1 cellular context compared by ENCODE assay signal in the genomic region with DNA sequence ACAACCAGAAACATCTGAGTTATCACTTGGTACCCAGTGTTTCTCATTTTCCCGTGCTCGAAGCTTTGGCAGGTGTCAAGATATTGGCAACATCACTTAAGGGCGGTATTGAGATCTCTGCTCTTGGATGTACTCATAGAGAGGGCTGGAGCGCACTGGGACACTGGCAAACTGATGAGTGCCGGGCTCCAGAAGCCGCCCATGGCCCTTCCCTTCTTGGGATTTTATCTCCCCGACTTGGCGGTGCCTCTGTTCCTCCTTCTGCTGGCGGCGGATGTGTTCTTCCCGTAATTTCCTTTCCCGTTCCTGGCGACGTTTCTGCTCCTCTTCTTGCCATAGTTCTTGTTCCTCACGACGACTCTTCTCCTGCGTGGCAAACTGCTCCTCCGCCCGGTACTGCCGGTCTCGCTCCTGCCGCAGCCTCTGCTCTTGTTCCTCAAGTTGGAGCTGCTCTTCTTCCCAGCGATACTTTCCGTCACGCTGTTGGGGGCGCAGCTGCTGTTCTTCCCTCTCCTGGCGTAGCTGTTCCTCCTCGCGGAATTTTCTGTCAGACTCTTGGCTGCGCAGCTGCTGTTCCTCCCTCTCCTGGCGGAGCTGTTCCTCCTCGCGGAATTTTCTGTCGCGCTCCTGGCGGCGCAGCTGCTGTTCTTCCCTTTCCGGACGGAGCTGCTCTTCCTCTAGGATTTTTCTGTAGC.
TF ChIP-seq lines count a peak whose summit lies in the region.

No MANE protein-coding gene starts in this region.

TF ChIP-seq in HEK293, 187 proteins besides CTCF, POLR2A, EP300 and RAD21 (continued from another document and continues in another):
- TF ChIP-seq, protein P1, sequence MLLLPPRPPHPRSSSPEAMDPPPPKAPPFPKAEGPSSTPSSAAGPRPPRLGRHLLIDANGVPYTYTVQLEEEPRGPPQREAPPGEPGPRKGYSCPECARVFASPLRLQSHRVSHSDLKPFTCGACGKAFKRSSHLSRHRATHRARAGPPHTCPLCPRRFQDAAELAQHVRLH (tag by site-specific recombination; IDR thresholded peaks at IDR 0.05) = no peak
- TF ChIP-seq ZNF521 (tag by site-specific recombination; IDR thresholded peaks at IDR 0.05) (no peak), SCRT1 (tag by site-specific recombination; IDR thresholded peaks at IDR 0.05; ENCODE audit: borderline replicate concordance) (no peak), ZNF449 (tag by site-specific recombination; IDR thresholded peaks at IDR 0.05) (no peak), ZNF148 (tag by site-specific recombination; IDR thresholded peaks at IDR 0.05; ENCODE audit: borderline replicate concordance) (no peak), ZNF354C (tag by site-specific recombination; IDR thresholded peaks at IDR 0.05; ENCODE audit: borderline replicate concordance, low read depth) (no peak), GFI1B (tag by site-specific recombination; IDR thresholded peaks at IDR 0.05) (no peak), SALL2 (tag by site-specific recombination; IDR thresholded peaks at IDR 0.05; ENCODE audit: borderline replicate concordance) (no peak), ZNF843 (tag by site-specific recombination; IDR thresholded peaks at IDR 0.05) (no peak), ZNF677 (tag by site-specific recombination; IDR thresholded peaks at IDR 0.05) (0 out of 2 replicates have a peak, but pooled peaks have one; percentile 4), ZNF548 (tag by site-specific recombination; IDR thresholded peaks at IDR 0.05) (no peak), ZNF544 (tag by site-specific recombination; IDR thresholded peaks at IDR 0.05) (no peak), SP7 (tag by site-specific recombination; IDR thresholded peaks at IDR 0.05) (peak; percentile 26; the same call in 1 of the 2 replicates), KLF9 (tag by site-specific recombination; IDR thresholded peaks at IDR 0.05; ENCODE audit: low read depth) (no peak), ZNF785 (tag by site-specific recombination; IDR thresholded peaks at IDR 0.05) (no peak), TSHZ1 (tag by site-specific recombination; IDR thresholded peaks at IDR 0.05; ENCODE audit: borderline replicate concordance) (no peak), ZSCAN5A (tag by site-specific recombination; IDR thresholded peaks at IDR 0.05) (no peak), TRIM28 (IDR thresholded peaks at IDR 0.05; ENCODE audit: borderline replicate concordance, low read length) (peak; percentile 98; the same call in 1 of the 2 replicates), ZSCAN16 (tag by site-specific recombination; IDR thresholded peaks at IDR 0.05) (no peak), ZNF48 (tag by site-specific recombination; IDR thresholded peaks at IDR 0.05) (no peak), ZIC2 (tag by site-specific recombination; IDR thresholded peaks at IDR 0.05) (no peak), HIC1 (tag by site-specific recombination; IDR thresholded peaks at IDR 0.05) (no peak), ZXDB (tag by site-specific recombination; IDR thresholded peaks at IDR 0.05) (no peak; the same call in 1 of the 2 replicates), ZNF830 (tag by site-specific recombination; IDR thresholded peaks at IDR 0.05; ENCODE audit: low read depth) (no peak), ZNF670 (tag by site-specific recombination; IDR thresholded peaks at IDR 0.05; ENCODE audit: low read depth) (no peak), ZBTB48 (tag by site-specific recombination; IDR thresholded peaks at IDR 0.05) (peak; percentile 29; the same call in 1 of the 2 replicates), ZNF292 (tag by site-specific recombination; IDR thresholded peaks at IDR 0.05; ENCODE audit: borderline replicate concordance, low read depth) (no peak), MZF1 (tag by site-specific recombination; IDR thresholded peaks at IDR 0.05; ENCODE audit: borderline replicate concordance) (no peak), ZNF837 (tag by site-specific recombination; IDR thresholded peaks at IDR 0.05) (no peak), PRDM4 (tag by site-specific recombination; IDR thresholded peaks at IDR 0.05) (no peak)
- TF ChIP-seq, protein P2, sequence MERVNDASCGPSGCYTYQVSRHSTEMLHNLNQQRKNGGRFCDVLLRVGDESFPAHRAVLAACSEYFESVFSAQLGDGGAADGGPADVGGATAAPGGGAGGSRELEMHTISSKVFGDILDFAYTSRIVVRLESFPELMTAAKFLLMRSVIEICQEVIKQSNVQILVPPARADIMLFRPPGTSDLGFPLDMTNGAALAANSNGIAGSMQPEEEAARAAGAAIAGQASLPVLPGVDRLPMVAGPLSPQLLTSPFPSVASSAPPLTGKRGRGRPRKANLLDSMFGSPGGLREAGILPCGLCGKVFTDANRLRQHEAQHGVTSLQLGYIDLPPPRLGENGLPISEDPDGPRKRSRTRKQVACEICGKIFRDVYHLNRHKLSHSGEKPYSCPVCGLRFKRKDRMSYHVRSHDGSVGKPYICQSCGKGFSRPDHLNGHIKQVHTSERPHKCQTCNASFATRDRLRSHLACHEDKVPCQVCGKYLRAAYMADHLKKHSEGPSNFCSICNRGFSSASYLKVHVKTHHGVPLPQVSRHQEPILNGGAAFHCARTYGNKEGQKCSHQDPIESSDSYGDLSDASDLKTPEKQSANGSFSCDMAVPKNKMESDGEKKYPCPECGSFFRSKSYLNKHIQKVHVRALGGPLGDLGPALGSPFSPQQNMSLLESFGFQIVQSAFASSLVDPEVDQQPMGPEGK (tag by site-specific recombination; IDR thresholded peaks at IDR 0.05) = peak; percentile 25; the same call in 1 of the 2 replicates
- TF ChIP-seq, protein P3, sequence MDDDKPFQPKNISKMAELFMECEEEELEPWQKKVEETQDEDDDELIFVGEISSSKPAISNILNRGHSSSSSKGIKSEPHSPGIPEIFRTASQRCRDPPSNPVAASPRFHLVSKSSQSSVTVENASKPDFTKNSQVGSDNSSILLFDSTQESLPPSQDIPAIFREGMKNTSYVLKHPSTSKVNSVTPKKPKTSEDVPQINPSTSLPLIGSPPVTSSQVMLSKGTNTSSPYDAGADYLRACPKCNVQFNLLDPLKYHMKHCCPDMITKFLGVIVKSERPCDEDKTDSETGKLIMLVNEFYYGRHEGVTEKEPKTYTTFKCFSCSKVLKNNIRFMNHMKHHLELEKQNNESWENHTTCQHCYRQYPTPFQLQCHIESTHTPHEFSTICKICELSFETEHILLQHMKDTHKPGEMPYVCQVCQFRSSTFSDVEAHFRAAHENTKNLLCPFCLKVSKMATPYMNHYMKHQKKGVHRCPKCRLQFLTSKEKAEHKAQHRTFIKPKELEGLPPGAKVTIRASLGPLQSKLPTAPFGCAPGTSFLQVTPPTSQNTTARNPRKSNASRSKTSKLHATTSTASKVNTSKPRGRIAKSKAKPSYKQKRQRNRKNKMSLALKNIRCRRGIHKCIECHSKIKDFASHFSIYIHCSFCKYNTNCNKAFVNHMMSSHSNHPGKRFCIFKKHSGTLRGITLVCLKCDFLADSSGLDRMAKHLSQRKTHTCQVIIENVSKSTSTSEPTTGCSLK (tag by site-specific recombination; IDR thresholded peaks at IDR 0.05) = no peak
- TF ChIP-seq, protein P4, sequence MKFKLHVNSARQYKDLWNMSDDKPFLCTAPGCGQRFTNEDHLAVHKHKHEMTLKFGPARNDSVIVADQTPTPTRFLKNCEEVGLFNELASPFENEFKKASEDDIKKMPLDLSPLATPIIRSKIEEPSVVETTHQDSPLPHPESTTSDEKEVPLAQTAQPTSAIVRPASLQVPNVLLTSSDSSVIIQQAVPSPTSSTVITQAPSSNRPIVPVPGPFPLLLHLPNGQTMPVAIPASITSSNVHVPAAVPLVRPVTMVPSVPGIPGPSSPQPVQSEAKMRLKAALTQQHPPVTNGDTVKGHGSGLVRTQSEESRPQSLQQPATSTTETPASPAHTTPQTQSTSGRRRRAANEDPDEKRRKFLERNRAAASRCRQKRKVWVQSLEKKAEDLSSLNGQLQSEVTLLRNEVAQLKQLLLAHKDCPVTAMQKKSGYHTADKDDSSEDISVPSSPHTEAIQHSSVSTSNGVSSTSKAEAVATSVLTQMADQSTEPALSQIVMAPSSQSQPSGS (tag by site-specific recombination; IDR thresholded peaks at IDR 0.05; ENCODE audit: low read depth) = no peak
